8 cellular contexts compared by ENCODE assay signal in the genomic region with DNA sequence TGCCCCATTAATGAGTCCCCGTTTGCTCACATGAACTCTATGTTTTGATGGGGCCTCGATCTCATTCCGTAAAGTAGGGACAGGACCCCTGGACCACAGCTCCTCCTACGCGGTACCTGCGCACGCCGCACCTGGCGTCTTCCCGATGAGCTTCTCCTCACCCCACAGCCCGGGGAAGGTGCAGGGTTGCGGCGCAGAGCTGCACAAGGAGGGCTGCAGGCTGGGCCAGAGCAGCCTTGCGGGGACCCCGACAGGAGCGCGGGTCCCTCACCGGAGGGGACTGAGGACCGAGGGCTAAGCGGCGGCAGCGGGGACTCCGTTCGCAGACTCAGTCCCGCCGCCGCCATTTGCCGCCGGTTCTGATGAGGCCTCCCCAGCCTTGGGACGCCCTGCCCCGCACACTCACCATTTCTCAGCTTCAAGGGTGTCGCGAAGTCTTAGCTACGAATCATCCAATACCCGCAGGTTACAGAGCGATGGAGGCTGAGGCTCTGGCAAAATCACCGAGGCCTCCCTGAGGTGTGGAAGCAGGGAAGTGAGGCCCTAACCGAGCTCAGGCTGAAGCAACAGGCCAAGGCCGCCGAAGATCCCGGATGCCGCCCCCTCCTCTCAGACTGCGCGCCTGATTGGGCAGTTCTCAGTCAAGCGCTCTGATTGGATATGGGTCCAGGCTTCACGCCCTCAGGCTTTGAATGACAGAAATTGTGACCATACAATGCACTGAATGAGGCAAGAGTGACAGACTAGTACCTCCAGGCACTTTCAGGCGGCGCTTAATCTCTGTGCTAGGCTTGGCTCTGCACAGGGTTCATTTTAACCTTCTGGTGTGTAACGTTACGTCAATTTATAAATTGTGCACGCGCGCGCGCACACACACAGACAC. TPM values are rescaled to one million over a fixed set of nuclear protein-coding genes. Genes with fewer than 3 reads are reported as not detected.
A peak's percentile ranks its signal among the peaks of the same experiment; 100 is the strongest.
DNase-seq lines count a peak whose midpoint lies in the region; ATAC-seq, FAIRE-seq and TF ChIP-seq lines count a peak whose summit lies in the region.

No MANE protein-coding gene starts in this region.

- H3K9me1 ChIP-seq in endothelial cell of umbilical vein (replicated peaks; ENCODE audit: control insufficient read depth, extremely low read depth, insufficient read depth, low read length) = no peaks in the 10 kb centered on the region

- peak overlapping the region; percentile 27 for H2AFZ ChIP-seq in endothelial cell of umbilical vein (ENCODE audit: low read depth, low read length)

- peak; percentile 90 for TF ChIP-seq POLR2A in endothelial cell of umbilical vein (IDR thresholded peaks at IDR 0.05; ENCODE audit: low read depth, low read length)

- no peaks in the 10 kb centered on the region for H3K9me3 ChIP-seq in endothelial cell of umbilical vein (replicated peaks; ENCODE audit: control insufficient read depth, insufficient read depth, low read length)

- POLR2A ChIA-PET in endothelial cell of umbilical vein (lab: Charles Lee) = no interaction called here

- peaks cover 11% of the 10 kb centered on the region for H3K4me1 Mint-ChIP-seq in mesothelial cell of epicardium

- H3K4me2 ChIP-seq in endothelial cell of umbilical vein (ENCODE audit: insufficient read depth, low read length) = peak overlapping the region; percentile 64

- H3K36me3 ChIP-seq in endothelial cell of umbilical vein (ENCODE audit: control insufficient read depth in 2 of 2, extremely low read depth in 1 of 2, insufficient read depth in 2 of 2, low read length in 2 of 2) = peaks cover 0 to 6% of the 10 kb centered on the region in 2 experiments

- peak overlapping the region; percentile 72 for H3K9ac ChIP-seq in endothelial cell of umbilical vein (replicated peaks; ENCODE audit: extremely low read depth, insufficient read depth, low read length)

- H3K4me1 ChIP-seq in endothelial cell of umbilical vein (ENCODE audit: control insufficient read depth, extremely low read depth, insufficient read depth, low read length) = peaks cover 7% of the 10 kb centered on the region

- dilution Hi-C loops in endothelial cell of umbilical vein (cut with MboI; ENCODE audit: extremely low pct_ligation_motif_present, low sequenced_read_pairs) = no loop called here

- H4K20me1 ChIP-seq in endothelial cell of umbilical vein (replicated peaks; ENCODE audit: control insufficient read depth, extremely low read depth, insufficient read depth, low read length) = peaks cover 3% of the 10 kb centered on the region

- peak; percentile 96 for DNase-seq in CMK (ENCODE audit: low read depth)
- DNase-seq in HS-27A (ENCODE audit: low read depth) = peak; percentile 94
- DNase-seq in NOMO-1 (lab: John Stamatoyannopoulos, UW; ENCODE audit: unreplicated experiment in 2 of 2) = peak; percentile 85 to 86
- DNase-seq in activated CD8-positive, alpha-beta memory T cell treated with anti-CD3 and anti-CD28 coated beads, Interleukin-2, amount 50 U/mL, for 4 hours = peak; percentile 87
- DNase-seq in endothelial cell of umbilical vein (ENCODE audit: low read depth, low spot score) = peak; percentile 100
- DNase-seq in mesothelial cell of epicardium (ENCODE audit: low spot score in 2 of 2, unreplicated experiment in 2 of 2) = peak; percentile 89 to 92
- peak; percentile 83 to 91 for DNase-seq in stimulated activated CD8-positive, alpha-beta memory T cell treated with anti-CD3 and anti-CD28 coated beads, Interleukin-15, amount 100 ng/mL, for 4 hours (ENCODE audit: low read depth in 2 of 2)

- TSS peak; percentile 37 for BruUV-seq in endothelial cell of umbilical vein (replicated peaks; lab: Mats Ljungman, UMichigan)

- no peaks in the 10 kb centered on the region for H3K27me3 Mint-ChIP-seq in mesothelial cell of epicardium (ENCODE audit: low read depth)

- peak overlapping the region; percentile 99 for H3K4me3 Mint-ChIP-seq in mesothelial cell of epicardium

- H3K27me3 ChIP-seq in endothelial cell of umbilical vein (ENCODE audit: control insufficient read depth in 2 of 2, insufficient read depth in 2 of 2, low read length in 2 of 2) = no peaks in the 10 kb centered on the region

- intact Hi-C loops in endothelial cell of umbilical vein (cut with micrococcal nuclease) = loop anchor here (1.0 to 10.0 kb wide), 4 partner anchors 25 to 352 kb away; partner anchors contain the start of genes ATP5ME, MYL5, PIGG and ZNF141

- peaks cover 22% of the 10 kb centered on the region for H3K9me3 Mint-ChIP-seq in mesothelial cell of epicardium

- ATAC-seq in GM19468 (IDR thresholded peaks at IDR 0.05; ENCODE audit: extremely low read depth, unreplicated experiment) = peak; percentile 100

- FAIRE-seq in endothelial cell of umbilical vein (lab: Jason Lieb, UNC) = peak; percentile 99

- TF ChIP-seq CTCF in endothelial cell of umbilical vein (IDR thresholded peaks at IDR 0.05; ENCODE audit: extremely low read depth in 1 of 2, insufficient read depth in 1 of 2, low read depth in 1 of 2, low read length in 2 of 2) (no peak), mesothelial cell of epicardium (IDR thresholded peaks at IDR 0.05; ENCODE audit: unreplicated experiment) (no peak)

- peak overlapping the region; percentile 100 for H3K27ac Mint-ChIP-seq in mesothelial cell of epicardium

- H3K79me2 ChIP-seq in endothelial cell of umbilical vein (ENCODE audit: control insufficient read depth, insufficient read depth, low read length) = peaks cover 41% of the 10 kb centered on the region

- peaks cover 41% of the 10 kb centered on the region for H3K36me3 Mint-ChIP-seq in mesothelial cell of epicardium

- peak overlapping the region; percentile 8 to 91 (median 65) for H3K4me3 ChIP-seq in endothelial cell of umbilical vein (replicated peaks in 1 of 3; ENCODE audit: insufficient read depth in 1 of 3, low read depth in 1 of 3, low read length in 3 of 3)

- CTCF ChIA-PET in endothelial cell of umbilical vein (lab: Charles Lee) = interaction anchor here (0.8 to 1.2 kb wide), 2 partner anchors 20 to 229 kb away, joined by 3 read pairs; no protein-coding TSS in a partner anchor

- peak overlapping the region; percentile 55 for H3K27ac ChIP-seq in endothelial cell of umbilical vein (ENCODE audit: insufficient read depth, low read depth, low read length)

TF ChIP-seq in endothelial cell of umbilical vein, 7 proteins besides CTCF, POLR2A, EP300 and RAD21:
- TF ChIP-seq EZH2 (IDR thresholded peaks at IDR 0.05; ENCODE audit: borderline replicate concordance, low read depth, low read length, severe bottlenecking) (no peak), JUN (IDR thresholded peaks at IDR 0.05; ENCODE audit: borderline replicate concordance, insufficient read depth, insufficient read length, low read depth) (no peak), MYC (IDR thresholded peaks at IDR 0.05; ENCODE audit: low read depth, low read length) (no peak), POLR2AphosphoS5 (IDR thresholded peaks at IDR 0.05; ENCODE audit: insufficient read depth, low read depth, low read length) (peak; percentile 92), FOS (IDR thresholded peaks at IDR 0.05; ENCODE audit: borderline replicate concordance, insufficient read depth, low read length) (no peak), GATA2 (IDR thresholded peaks at IDR 0.05; ENCODE audit: insufficient read depth, insufficient read length, low read depth, low read length) (no peak)
- TF ChIP-seq, protein P1, sequence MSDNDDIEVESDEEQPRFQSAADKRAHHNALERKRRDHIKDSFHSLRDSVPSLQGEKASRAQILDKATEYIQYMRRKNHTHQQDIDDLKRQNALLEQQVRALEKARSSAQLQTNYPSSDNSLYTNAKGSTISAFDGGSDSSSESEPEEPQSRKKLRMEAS (IDR thresholded peaks at IDR 0.05; ENCODE audit: insufficient read depth, insufficient read length) = peak; percentile 25

RNA-seq across cellular contexts. Expression of gene ZNF721, which starts 25.1 kb away (rescaled TPM):
- total RNA-seq in endothelial cell of umbilical vein = 21.3 and 21.7 TPM in 2 replicates
- polyA plus RNA-seq in endothelial cell of umbilical vein = 4.0 and 5.5 TPM in 2 replicates
- 6.6 and 7.6 TPM in 2 replicates for polyA plus RNA-seq in endothelial cell of umbilical vein (2011; cell fraction: cytosol; rRNA removed)
- polyA plus RNA-seq in endothelial cell of umbilical vein (2011; cell fraction: nucleus; rRNA removed) = 16.2 and 18.3 TPM in 2 replicates
- polyA plus RNA-seq in endothelial cell of umbilical vein (2012) = 14.2 and 14.8 TPM in 2 replicates
- 14.9 and 17.6 TPM in 2 replicates for polyA minus RNA-seq in endothelial cell of umbilical vein
- 11.5 TPM for polyA minus RNA-seq in endothelial cell of umbilical vein (2011; cell fraction: cytosol; rRNA and poly(A)+ RNA removed)
- 15.7 and 29.5 TPM in 2 replicates for polyA minus RNA-seq in endothelial cell of umbilical vein (2011; cell fraction: nucleus; rRNA and poly(A)+ RNA removed)
- 55.9 to 56.9 TPM (median 56.0 TPM) in 3 replicates for total RNA-seq in mesothelial cell of epicardium

RNA-seq across cellular contexts. Expression of gene PIGG, which starts 25.2 kb away (rescaled TPM):
- total RNA-seq in endothelial cell of umbilical vein (59.0 and 59.1 TPM in 2 replicates), mesothelial cell of epicardium (89.7 to 95.7 TPM (median 91.0 TPM) in 3 replicates)
- polyA plus RNA-seq in endothelial cell of umbilical vein = 62.2 and 64.7 TPM in 2 replicates
- polyA plus RNA-seq in endothelial cell of umbilical vein (2011; cell fraction: cytosol; rRNA removed) = 24.9 and 28.4 TPM in 2 replicates
- polyA plus RNA-seq in endothelial cell of umbilical vein (2011; cell fraction: nucleus; rRNA removed) = 195 and 207 TPM in 2 replicates
- polyA plus RNA-seq in endothelial cell of umbilical vein (2012) = 36.2 and 42.8 TPM in 2 replicates
- 102 and 106 TPM in 2 replicates for polyA minus RNA-seq in endothelial cell of umbilical vein
- 15.7 TPM for polyA minus RNA-seq in endothelial cell of umbilical vein (2011; cell fraction: cytosol; rRNA and poly(A)+ RNA removed)
- polyA minus RNA-seq in endothelial cell of umbilical vein (2011; cell fraction: nucleus; rRNA and poly(A)+ RNA removed) = 89.3 and 112 TPM in 2 replicates

Comparison
In these comparisons a context has a peak if more than half of its experiments do, and no peak if none do; other contexts are left out.
1. Peak in every context shown above with its lines: DNase-seq, ATAC-seq, H3K4me3 ChIP-seq and H3K27ac ChIP-seq.